8 cellular contexts compared by ENCODE assay signal in the genomic region with DNA sequence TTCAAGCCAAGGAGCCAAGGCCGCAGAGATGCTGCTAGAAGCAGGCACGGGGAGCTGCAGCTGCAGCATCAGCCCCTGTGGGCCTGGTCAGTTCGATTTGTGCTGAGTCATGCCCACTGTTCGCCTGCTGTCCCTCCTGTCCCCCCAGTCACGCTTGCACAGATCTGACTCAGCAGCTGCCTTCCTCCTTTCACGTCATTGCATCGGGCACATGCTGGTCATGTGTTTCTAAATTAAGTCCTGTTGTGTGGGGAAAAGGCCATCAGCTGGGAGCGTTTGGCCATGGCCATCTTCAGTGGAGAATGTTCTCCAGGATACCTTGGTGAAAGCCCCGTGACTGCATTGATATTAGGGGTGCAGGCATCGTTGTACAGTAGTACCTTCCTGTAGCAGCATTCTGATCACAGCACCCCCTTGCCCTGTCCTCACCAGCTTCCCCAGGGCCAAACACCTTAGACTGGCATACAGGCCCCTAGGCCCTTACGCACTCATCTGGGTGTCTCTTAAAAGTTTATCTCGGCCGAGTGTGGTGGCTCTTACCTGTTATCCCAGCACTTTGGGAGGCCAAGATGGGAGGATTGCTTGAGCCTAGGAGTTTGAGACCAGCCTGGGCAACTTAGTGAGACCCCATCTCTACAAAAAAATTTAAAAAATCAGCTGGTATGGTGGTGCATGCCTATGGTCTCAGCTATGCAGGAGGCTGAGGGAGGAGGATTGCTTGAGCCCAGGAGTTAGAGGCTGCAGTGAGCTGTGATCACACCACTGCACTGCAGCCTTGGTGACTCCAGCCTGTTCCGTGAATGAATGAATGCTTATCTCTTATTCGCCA. TPM values are rescaled to one million over a fixed set of nuclear protein-coding genes. Genes with fewer than 3 reads are reported as not detected.
DNase-seq lines count a peak whose midpoint lies in the region; ATAC-seq and TF ChIP-seq lines count a peak whose summit lies in the region.
"Had no signal": no experiment of that assay in that cellular context is flagged by ENCODE, and none has a peak within 500 bp of the region (broad histone marks: within the 10 kb centered on the region; RNA-seq: fewer than 3 reads in every experiment).

No MANE protein-coding gene starts in this region.

- no peaks in the 10 kb centered on the region for H3K9me3 Mint-ChIP-seq in dendritic cell treated with granulocyte-macrophage colony-stimulating factor and Interleukin-4, amounts not matched to agents 40 ng/mL and 50 ng/mL, for 4 days
- H3K9me3 Mint-ChIP-seq in type B pancreatic cell: no peaks in the 10 kb centered on the region

- H3K27me3 Mint-ChIP-seq in dendritic cell treated with granulocyte-macrophage colony-stimulating factor and Interleukin-4, amounts not matched to agents 40 ng/mL and 50 ng/mL, for 4 days: no peaks in the 10 kb centered on the region
- H3K27me3 Mint-ChIP-seq in type B pancreatic cell: no peaks in the 10 kb centered on the region

- ATAC-seq in HG03045 (IDR thresholded peaks at IDR 0.05; ENCODE audit: unreplicated experiment): no peak

- TF ChIP-seq POLR2A in lower leg skin (IDR thresholded peaks at IDR 0.05): no peak

- H3K4me3 Mint-ChIP-seq in dendritic cell treated with granulocyte-macrophage colony-stimulating factor and Interleukin-4, amounts not matched to agents 40 ng/mL and 50 ng/mL, for 4 days: no peak overlapping the region
- H3K4me3 Mint-ChIP-seq in type B pancreatic cell: no peak overlapping the region

- no peak for TF ChIP-seq CTCF in lower leg skin (IDR thresholded peaks at IDR 0.05)
- no peak for TF ChIP-seq CTCF in type B pancreatic cell (conservative IDR thresholded peaks at IDR 0.05)

- H3K4me3 ChIP-seq in lower leg skin (ENCODE audit: low read depth, poor library complexity, severe bottlenecking): no peak overlapping the region
- H3K4me3 ChIP-seq: prostate gland had no signal

- peak overlapping the region; percentile 53 for H3K27ac Mint-ChIP-seq in dendritic cell treated with granulocyte-macrophage colony-stimulating factor and Interleukin-4, amounts not matched to agents 40 ng/mL and 50 ng/mL, for 4 days
- peak overlapping the region; percentile 61 for H3K27ac Mint-ChIP-seq in type B pancreatic cell

- 67 to 84% methylated on average over 15 of the region's 15 CpGs for WGBS in lower leg skin, 2 donors

- DNase-seq in NCI-H69 (lab: John Stamatoyannopoulos, UW) (peak; percentile 54), lower leg skin (ENCODE audit: low spot score in 2 of 2) (peak; percentile 72 to 87), type B pancreatic cell (ENCODE audit: extremely low spot score, unreplicated experiment) (no peak), DMS153 (lab: John Stamatoyannopoulos, UW) (no peak)
- DNase-seq in stimulated activated CD4-positive, alpha-beta T cell treated with anti-CD3 and anti-CD28 coated beads, Interleukin-2, amount 100 ng/mL, for 48 hours: no peak

- intact Hi-C loops in dendritic cell treated with granulocyte-macrophage colony-stimulating factor and Interleukin-4, amounts not matched to agents 40 ng/mL and 50 ng/mL, for 4 days (cut with micrococcal nuclease): no loop called here
- intact Hi-C loops in lower leg skin (cut with DNase I; ENCODE audit: low total_unique reads): no loop called here

- H3K36me3 Mint-ChIP-seq in dendritic cell treated with granulocyte-macrophage colony-stimulating factor and Interleukin-4, amounts not matched to agents 40 ng/mL and 50 ng/mL, for 4 days (ENCODE audit: low read depth): peaks cover 53% of the 10 kb centered on the region
- H3K36me3 Mint-ChIP-seq in type B pancreatic cell: peaks cover 19% of the 10 kb centered on the region

- H3K4me1 Mint-ChIP-seq in dendritic cell treated with granulocyte-macrophage colony-stimulating factor and Interleukin-4, amounts not matched to agents 40 ng/mL and 50 ng/mL, for 4 days (ENCODE audit: low read depth): peaks cover 32% of the 10 kb centered on the region
- H3K4me1 Mint-ChIP-seq in type B pancreatic cell (ENCODE audit: unreplicated experiment): peaks cover 12% of the 10 kb centered on the region

RNA-seq across cellular contexts. Expression of a gene that starts 23.2 kb away (rescaled TPM):
- 100 to 1,000 TPM in 1 of 4 donors, 10 to 100 TPM in 3; 77.4 to 129 (median 97.0) TPM for total RNA-seq in lower leg skin
- total RNA-seq in type B pancreatic cell (ENCODE audit: low replicate concordance): 122 and 153 TPM in 2 replicates

RNA-seq across cellular contexts. Expression of a gene that starts 56.2 kb away (rescaled TPM):
- total RNA-seq in lower leg skin (10 to 100 TPM; 17.7 to 37.4 (median 27.6) TPM), type B pancreatic cell (ENCODE audit: low replicate concordance) (22.5 and 37.1 TPM in 2 replicates)

RNA-seq across cellular contexts. Expression of a gene that starts 59.3 kb away (rescaled TPM):
- total RNA-seq in lower leg skin (10 to 100 TPM; 34.7 to 50.0 (median 41.4) TPM), type B pancreatic cell (ENCODE audit: low replicate concordance) (73.5 and 75.1 TPM in 2 replicates)

Comparison
In these comparisons a context has a peak if more than half of its experiments do, and no peak if none do; other contexts are left out.
1. DNase-seq: peak in NCI-H69 (single experiment) and lower leg skin (2 of 2); none in type B pancreatic cell (single experiment), DMS153 (single experiment) and stimulated activated CD4-positive, alpha-beta T cell treated with anti-CD3 and anti-CD28 coated beads, Interleukin-2, amount 100 ng/mL, for 48 hours (0 of 2).